Comparison of ENCODE assay signal across 1 cellular context in the genomic region with DNA sequence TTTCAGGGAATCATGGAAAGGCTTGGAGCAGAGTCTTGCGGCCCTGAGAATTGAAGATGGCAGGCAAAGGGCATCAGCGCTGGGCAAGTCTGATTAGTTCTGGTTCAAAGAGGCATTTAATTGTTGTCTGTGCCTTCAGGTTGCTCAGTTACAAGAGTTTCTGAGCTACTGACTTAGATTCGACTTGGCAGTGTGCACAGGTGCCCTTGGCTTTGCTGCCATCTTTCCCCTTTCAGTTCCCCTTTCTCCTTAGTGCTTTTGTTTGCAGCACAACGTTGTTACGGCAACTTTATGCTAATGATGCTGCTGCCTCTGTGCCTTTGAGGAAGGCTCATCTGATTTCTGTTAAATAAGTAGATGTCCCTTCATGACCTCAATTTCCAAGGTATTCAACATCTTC.
TF ChIP-seq lines count a peak whose summit lies in the region.

No MANE protein-coding gene starts in this region.

TF ChIP-seq in GM23338, 12 proteins besides CTCF, POLR2A, EP300 and RAD21 (continued from another document):
- TF ChIP-seq, protein P1, sequence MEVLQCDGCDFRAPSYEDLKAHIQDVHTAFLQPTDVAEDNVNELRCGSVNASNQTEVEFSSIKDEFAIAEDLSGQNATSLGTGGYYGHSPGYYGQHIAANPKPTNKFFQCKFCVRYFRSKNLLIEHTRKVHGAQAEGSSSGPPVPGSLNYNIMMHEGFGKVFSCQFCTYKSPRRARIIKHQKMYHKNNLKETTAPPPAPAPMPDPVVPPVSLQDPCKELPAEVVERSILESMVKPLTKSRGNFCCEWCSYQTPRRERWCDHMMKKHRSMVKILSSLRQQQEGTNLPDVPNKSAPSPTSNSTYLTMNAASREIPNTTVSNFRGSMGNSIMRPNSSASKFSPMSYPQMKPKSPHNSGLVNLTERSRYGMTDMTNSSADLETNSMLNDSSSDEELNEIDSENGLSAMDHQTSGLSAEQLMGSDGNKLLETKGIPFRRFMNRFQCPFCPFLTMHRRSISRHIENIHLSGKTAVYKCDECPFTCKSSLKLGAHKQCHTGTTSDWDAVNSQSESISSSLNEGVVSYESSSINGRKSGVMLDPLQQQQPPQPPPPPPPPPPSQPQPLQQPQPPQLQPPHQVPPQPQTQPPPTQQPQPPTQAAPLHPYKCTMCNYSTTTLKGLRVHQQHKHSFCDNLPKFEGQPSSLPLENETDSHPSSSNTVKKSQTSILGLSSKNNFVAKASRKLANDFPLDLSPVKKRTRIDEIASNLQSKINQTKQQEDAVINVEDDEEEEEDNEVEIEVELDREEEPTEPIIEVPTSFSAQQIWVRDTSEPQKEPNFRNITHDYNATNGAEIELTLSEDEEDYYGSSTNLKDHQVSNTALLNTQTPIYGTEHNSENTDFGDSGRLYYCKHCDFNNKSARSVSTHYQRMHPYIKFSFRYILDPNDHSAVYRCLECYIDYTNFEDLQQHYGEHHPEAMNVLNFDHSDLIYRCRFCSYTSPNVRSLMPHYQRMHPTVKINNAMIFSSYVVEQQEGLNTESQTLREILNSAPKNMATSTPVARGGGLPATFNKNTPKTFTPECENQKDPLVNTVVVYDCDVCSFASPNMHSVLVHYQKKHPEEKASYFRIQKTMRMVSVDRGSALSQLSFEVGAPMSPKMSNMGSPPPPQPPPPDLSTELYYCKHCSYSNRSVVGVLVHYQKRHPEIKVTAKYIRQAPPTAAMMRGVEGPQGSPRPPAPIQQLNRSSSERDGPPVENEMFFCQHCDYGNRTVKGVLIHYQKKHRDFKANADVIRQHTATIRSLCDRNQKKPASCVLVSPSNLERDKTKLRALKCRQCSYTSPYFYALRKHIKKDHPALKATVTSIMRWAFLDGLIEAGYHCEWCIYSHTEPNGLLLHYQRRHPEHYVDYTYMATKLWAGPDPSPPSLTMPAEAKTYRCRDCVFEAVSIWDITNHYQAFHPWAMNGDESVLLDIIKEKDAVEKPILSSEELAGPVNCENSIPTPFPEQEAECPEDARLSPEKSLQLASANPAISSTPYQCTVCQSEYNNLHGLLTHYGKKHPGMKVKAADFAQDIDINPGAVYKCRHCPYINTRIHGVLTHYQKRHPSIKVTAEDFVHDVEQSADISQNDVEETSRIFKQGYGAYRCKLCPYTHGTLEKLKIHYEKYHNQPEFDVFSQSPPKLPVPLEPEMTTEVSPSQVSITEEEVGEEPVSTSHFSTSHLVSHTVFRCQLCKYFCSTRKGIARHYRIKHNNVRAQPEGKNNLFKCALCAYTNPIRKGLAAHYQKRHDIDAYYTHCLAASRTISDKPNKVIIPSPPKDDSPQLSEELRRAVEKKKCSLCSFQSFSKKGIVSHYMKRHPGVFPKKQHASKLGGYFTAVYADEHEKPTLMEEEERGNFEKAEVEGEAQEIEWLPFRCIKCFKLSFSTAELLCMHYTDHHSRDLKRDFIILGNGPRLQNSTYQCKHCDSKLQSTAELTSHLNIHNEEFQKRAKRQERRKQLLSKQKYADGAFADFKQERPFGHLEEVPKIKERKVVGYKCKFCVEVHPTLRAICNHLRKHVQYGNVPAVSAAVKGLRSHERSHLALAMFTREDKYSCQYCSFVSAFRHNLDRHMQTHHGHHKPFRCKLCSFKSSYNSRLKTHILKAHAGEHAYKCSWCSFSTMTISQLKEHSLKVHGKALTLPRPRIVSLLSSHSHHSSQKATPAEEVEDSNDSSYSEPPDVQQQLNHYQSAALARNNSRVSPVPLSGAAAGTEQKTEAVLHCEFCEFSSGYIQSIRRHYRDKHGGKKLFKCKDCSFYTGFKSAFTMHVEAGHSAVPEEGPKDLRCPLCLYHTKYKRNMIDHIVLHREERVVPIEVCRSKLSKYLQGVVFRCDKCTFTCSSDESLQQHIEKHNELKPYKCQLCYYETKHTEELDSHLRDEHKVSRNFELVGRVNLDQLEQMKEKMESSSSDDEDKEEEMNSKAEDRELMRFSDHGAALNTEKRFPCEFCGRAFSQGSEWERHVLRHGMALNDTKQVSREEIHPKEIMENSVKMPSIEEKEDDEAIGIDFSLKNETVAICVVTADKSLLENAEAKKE (CRISPR knock-in tag; IDR thresholded peaks at IDR 0.05): no peak
